Comparison of ENCODE assay signal across 1 cellular context in the genomic region with DNA sequence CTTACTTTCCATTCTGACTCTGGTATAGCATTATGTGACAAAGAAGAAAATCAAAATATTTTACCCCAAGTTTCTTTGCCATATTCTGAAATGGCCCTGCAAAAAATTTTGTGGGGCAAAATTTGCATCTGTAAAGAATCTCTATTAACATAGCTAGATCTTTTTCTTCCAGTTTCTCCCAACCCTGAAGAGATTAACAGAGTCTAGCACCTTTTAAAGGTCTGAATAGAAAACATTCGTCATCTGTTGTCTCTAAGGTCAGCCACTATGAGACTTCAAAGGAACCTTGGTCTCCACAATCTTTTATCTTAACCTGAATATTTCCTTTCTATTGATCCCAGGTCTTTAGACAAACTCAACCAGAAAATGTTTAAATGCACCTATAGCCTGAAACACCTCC.
TF ChIP-seq lines count a peak whose summit lies in the region.

No MANE protein-coding gene starts in this region.

TF ChIP-seq in WTC11, 78 proteins besides CTCF, POLR2A, EP300 and RAD21 (continued from another document):
- TF ChIP-seq E2F5 (CRISPR knock-in tag; IDR thresholded peaks at IDR 0.05): no peak
- no peak for TF ChIP-seq NFYB (CRISPR knock-in tag; conservative IDR thresholded peaks at IDR 0.05; ENCODE audit: low read depth)
- TF ChIP-seq, protein P1, sequence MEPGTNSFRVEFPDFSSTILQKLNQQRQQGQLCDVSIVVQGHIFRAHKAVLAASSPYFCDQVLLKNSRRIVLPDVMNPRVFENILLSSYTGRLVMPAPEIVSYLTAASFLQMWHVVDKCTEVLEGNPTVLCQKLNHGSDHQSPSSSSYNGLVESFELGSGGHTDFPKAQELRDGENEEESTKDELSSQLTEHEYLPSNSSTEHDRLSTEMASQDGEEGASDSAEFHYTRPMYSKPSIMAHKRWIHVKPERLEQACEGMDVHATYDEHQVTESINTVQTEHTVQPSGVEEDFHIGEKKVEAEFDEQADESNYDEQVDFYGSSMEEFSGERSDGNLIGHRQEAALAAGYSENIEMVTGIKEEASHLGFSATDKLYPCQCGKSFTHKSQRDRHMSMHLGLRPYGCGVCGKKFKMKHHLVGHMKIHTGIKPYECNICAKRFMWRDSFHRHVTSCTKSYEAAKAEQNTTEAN (CRISPR knock-in tag; IDR thresholded peaks at IDR 0.05): no peak
- TF ChIP-seq ZNF671 (CRISPR knock-in tag; IDR thresholded peaks at IDR 0.05): no peak
- TF ChIP-seq PRRX2 (CRISPR knock-in tag; IDR thresholded peaks at IDR 0.05): no peak
- TF ChIP-seq, protein P2, sequence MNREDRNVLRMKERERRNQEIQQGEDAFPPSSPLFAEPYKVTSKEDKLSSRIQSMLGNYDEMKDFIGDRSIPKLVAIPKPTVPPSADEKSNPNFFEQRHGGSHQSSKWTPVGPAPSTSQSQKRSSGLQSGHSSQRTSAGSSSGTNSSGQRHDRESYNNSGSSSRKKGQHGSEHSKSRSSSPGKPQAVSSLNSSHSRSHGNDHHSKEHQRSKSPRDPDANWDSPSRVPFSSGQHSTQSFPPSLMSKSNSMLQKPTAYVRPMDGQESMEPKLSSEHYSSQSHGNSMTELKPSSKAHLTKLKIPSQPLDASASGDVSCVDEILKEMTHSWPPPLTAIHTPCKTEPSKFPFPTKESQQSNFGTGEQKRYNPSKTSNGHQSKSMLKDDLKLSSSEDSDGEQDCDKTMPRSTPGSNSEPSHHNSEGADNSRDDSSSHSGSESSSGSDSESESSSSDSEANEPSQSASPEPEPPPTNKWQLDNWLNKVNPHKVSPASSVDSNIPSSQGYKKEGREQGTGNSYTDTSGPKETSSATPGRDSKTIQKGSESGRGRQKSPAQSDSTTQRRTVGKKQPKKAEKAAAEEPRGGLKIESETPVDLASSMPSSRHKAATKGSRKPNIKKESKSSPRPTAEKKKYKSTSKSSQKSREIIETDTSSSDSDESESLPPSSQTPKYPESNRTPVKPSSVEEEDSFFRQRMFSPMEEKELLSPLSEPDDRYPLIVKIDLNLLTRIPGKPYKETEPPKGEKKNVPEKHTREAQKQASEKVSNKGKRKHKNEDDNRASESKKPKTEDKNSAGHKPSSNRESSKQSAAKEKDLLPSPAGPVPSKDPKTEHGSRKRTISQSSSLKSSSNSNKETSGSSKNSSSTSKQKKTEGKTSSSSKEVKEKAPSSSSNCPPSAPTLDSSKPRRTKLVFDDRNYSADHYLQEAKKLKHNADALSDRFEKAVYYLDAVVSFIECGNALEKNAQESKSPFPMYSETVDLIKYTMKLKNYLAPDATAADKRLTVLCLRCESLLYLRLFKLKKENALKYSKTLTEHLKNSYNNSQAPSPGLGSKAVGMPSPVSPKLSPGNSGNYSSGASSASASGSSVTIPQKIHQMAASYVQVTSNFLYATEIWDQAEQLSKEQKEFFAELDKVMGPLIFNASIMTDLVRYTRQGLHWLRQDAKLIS (CRISPR knock-in tag; IDR thresholded peaks at IDR 0.05; ENCODE audit: borderline replicate concordance): no peak
- TF ChIP-seq ZNF138 (CRISPR knock-in tag; conservative IDR thresholded peaks at IDR 0.05): no peak
- TF ChIP-seq, protein P3, sequence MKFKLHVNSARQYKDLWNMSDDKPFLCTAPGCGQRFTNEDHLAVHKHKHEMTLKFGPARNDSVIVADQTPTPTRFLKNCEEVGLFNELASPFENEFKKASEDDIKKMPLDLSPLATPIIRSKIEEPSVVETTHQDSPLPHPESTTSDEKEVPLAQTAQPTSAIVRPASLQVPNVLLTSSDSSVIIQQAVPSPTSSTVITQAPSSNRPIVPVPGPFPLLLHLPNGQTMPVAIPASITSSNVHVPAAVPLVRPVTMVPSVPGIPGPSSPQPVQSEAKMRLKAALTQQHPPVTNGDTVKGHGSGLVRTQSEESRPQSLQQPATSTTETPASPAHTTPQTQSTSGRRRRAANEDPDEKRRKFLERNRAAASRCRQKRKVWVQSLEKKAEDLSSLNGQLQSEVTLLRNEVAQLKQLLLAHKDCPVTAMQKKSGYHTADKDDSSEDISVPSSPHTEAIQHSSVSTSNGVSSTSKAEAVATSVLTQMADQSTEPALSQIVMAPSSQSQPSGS (CRISPR knock-in tag; IDR thresholded peaks at IDR 0.05; ENCODE audit: borderline replicate concordance, low read depth): no peak
- TF ChIP-seq SOX15 (CRISPR knock-in tag; IDR thresholded peaks at IDR 0.05): no peak
- TF ChIP-seq PREB (CRISPR knock-in tag; IDR thresholded peaks at IDR 0.05; ENCODE audit: borderline replicate concordance): no peak
